Comparison of ENCODE assay signal across 10 cellular contexts in genomic region chr10:30529373-30529998, GRCh38.
DNase-seq lines count a peak whose midpoint lies in the region; ATAC-seq, FAIRE-seq and TF ChIP-seq lines count a peak whose summit lies in the region.
"Had no signal": no experiment of that assay in that cellular context is flagged by ENCODE, and none has a peak within 500 bp of the region (broad histone marks: within the 10 kb centered on the region; RNA-seq: fewer than 3 reads in every experiment).

No MANE protein-coding gene starts in this region.

- H4K20me1 ChIP-seq in H1 (replicated peaks in 1 of 2; ENCODE audit: control insufficient read depth in 1 of 2, insufficient read depth in 2 of 2, low read length in 2 of 2) = no peaks in the 10 kb centered on the region

- H3K9me3 ChIP-seq in H1 (ENCODE audit: insufficient read depth in 2 of 2, low read depth in 1 of 2, low read length in 1 of 2) = no peaks in the 10 kb centered on the region

- no peak overlapping the region for H2AK5ac ChIP-seq in H1 (ENCODE audit: low read depth, low read length)

- DNase-seq in NK-92 treated with Interleukin-12 subunit alpha and Interleukin-12 subunit beta, amount 100 ng/mL, for 24 hours (lab: John Stamatoyannopoulos, UW) = peak; percentile 80
- DNase-seq in NK-92 (lab: John Stamatoyannopoulos, UW; ENCODE audit: unreplicated experiment) (no peak), H1 (ENCODE audit: low read depth in 1 of 2, low spot score in 2 of 2) (no peak), foreskin fibroblast (no peak), NCI-H2107 treated with DMSO at 0.1 percent for 48 hours (lab: John Stamatoyannopoulos, UW; ENCODE audit: unreplicated experiment) (no peak)
- DNase-seq in activated CD4-positive, alpha-beta T cell treated with anti-CD3 and anti-CD28 coated beads for 48 hours = peak; percentile 83
- DNase-seq in stimulated activated CD4-positive, alpha-beta T cell treated with anti-CD3 and anti-CD28 coated beads, Interleukin-12 subunit alpha, Interleukin-12 subunit beta, amount 100 ng/mL, for 4 hours = peak; percentile 52

- no peak overlapping the region for H2AFZ ChIP-seq in H1 (ENCODE audit: low read length)

- peak; percentile 64 for ATAC-seq in HG03520 (IDR thresholded peaks at IDR 0.05; ENCODE audit: unreplicated experiment)

- no peak overlapping the region for H2BK5ac ChIP-seq in H1 (ENCODE audit: low read depth, low read length)

- 87% methylated on average over 28 of the region's 28 CpGs; no CpG with 5 or more reads in 1 of the 2 experiments for WGBS in H1 (ENCODE audit: extremely low coverage in 1 of 2, insufficient coverage in 1 of 2, insufficient read length in 1 of 2, insufficient replicate concordance in 2 of 2, low coverage in 1 of 2, low lambda C conversion rate in 2 of 2, missing lambda C conversion rate in 1 of 2), 2 experiments

- no peak overlapping the region for H3K23ac ChIP-seq in H1 (ENCODE audit: insufficient read length)

- H3K27ac ChIP-seq in H1 (ENCODE audit: low read depth, low read length) = no peak overlapping the region
- H3K27ac ChIP-seq: 22Rv1 had no signal

- no peak for TF ChIP-seq EP300 in H1 (IDR thresholded peaks at IDR 0.05; ENCODE audit: borderline replicate concordance in 1 of 2, low read depth in 2 of 2, low read length in 2 of 2)

- POLR2A ChIA-PET in H1 (lab: Charles Lee; ENCODE audit: partially characterized antibody) = interaction anchor here (1.1 kb wide), 1 partner anchor 96 kb away, joined by 3 read pairs; no protein-coding TSS in a partner anchor

- H3K56ac ChIP-seq in H1 (replicated peaks; ENCODE audit: insufficient read length, low read depth, low read length) = no peak overlapping the region

- no peak for FAIRE-seq in H1 (lab: Jason Lieb, UNC)
- FAIRE-seq: bronchial epithelial cell had no signal

- H3K4me2 ChIP-seq in H1 (ENCODE audit: insufficient read depth in 1 of 2, low read depth in 2 of 2, low read length in 2 of 2) = no peak overlapping the region

- TF ChIP-seq RAD21 in H1 (IDR thresholded peaks at IDR 0.05 in 1 of 2, conservative IDR thresholded peaks at IDR 0.05 in 1 of 2; ENCODE audit: low read depth in 2 of 2, low read length in 2 of 2) = no peak

- H2BK15ac ChIP-seq in H1 (ENCODE audit: low read length) = 0 out of 2 replicates have a peak overlapping the region, but pooled peaks have one; percentile 18

- H2BK120ac ChIP-seq in H1 (replicated peaks; ENCODE audit: low read depth, low read length) = no peak overlapping the region

- no peaks in the 10 kb centered on the region for H3K79me1 ChIP-seq in H1 (ENCODE audit: low read depth, low read length)

- no peak overlapping the region for H4K91ac ChIP-seq in H1 (replicated peaks; ENCODE audit: insufficient read length, low read length)

- no peak overlapping the region for H2BK20ac ChIP-seq in H1 (ENCODE audit: low read length)

- CTCF ChIA-PET in H1 (lab: Charles Lee; ENCODE audit: partially characterized antibody) = interaction anchor here (1.5 to 3.6 kb wide), 4 partner anchors 52 to 145 kb away, joined by 4 to 10 read pairs (median 6); no protein-coding TSS in a partner anchor

- H3K4me3 ChIP-seq in H1 (ENCODE audit: extremely low read depth in 1 of 4, insufficient read depth in 2 of 4, low read depth in 3 of 4, low read length in 4 of 4) = no peak overlapping the region
- H3K4me3 ChIP-seq in foreskin fibroblast (ENCODE audit: low read depth in 1 of 2, low read length in 2 of 2) = no peak overlapping the region

- H3K36me3 ChIP-seq in H1 (ENCODE audit: control insufficient read depth in 2 of 4, insufficient read depth in 4 of 4, low read length in 3 of 4) = no peaks in the 10 kb centered on the region

- TF ChIP-seq POLR2A in H1 (IDR thresholded peaks at IDR 0.05; ENCODE audit: control extremely low read depth in 1 of 2, low read depth in 2 of 2, low read length in 2 of 2) = no peak

- H4K8ac ChIP-seq in H1 (ENCODE audit: extremely low read depth, insufficient read depth, low read length) = no peak overlapping the region

- TF ChIP-seq CTCF in H1 (IDR thresholded peaks at IDR 0.05; ENCODE audit: control extremely low read depth in 1 of 3, insufficient read depth in 1 of 3, low read depth in 1 of 3, low read length in 3 of 3) = no peak
- no peak for TF ChIP-seq CTCF in foreskin fibroblast (IDR thresholded peaks at IDR 0.05; ENCODE audit: low read depth, low read length)

- H2BK12ac ChIP-seq in H1 (ENCODE audit: low read depth, low read length) = 0 out of 2 replicates have a peak overlapping the region, but pooled peaks have one; percentile 29

- no peak overlapping the region for H4K5ac ChIP-seq in H1 (ENCODE audit: insufficient read length, low read depth, low read length)

- H3K23me2 ChIP-seq in H1 (ENCODE audit: low read depth, low read length) = no peaks in the 10 kb centered on the region

- no peak overlapping the region for H3K14ac ChIP-seq in H1 (ENCODE audit: insufficient read length)

- no peaks in the 10 kb centered on the region for H3K79me2 ChIP-seq in H1 (ENCODE audit: control insufficient read depth in 1 of 2, insufficient read depth in 2 of 2, low read length in 2 of 2)

- no peak overlapping the region for H3K9ac ChIP-seq in H1 (replicated peaks in 1 of 4; ENCODE audit: extremely low read depth in 1 of 4, low read depth in 3 of 4, low read length in 3 of 4)

- no peak overlapping the region for H3K4ac ChIP-seq in H1 (replicated peaks; ENCODE audit: insufficient read length, low read depth, low read length)

- no peaks in the 10 kb centered on the region for H3K27me3 ChIP-seq in H1 (replicated peaks in 1 of 4; ENCODE audit: control insufficient read depth in 3 of 4, extremely low read depth in 1 of 4, insufficient read depth in 3 of 4, low read length in 3 of 4)

- peak overlapping the region; percentile 11; the same call in 1 of the 2 replicates for H3K18ac ChIP-seq in H1 (ENCODE audit: extremely low read depth, low read length)

- peaks cover 0 to 9% (median 2%) of the 10 kb centered on the region in 4 experiments; a peak in 5 of 7 replicates for H3K4me1 ChIP-seq in H1 (replicated peaks in 1 of 4; ENCODE audit: control insufficient read depth in 3 of 4, insufficient read depth in 4 of 4, low read length in 3 of 4)

TF ChIP-seq in H1, 55 proteins besides CTCF, POLR2A, EP300 and RAD21:
- TF ChIP-seq POLR2AphosphoS5 (IDR thresholded peaks at IDR 0.05; ENCODE audit: low read depth, low read length) = no peak
- no peak for TF ChIP-seq CEBPB (IDR thresholded peaks at IDR 0.05; ENCODE audit: low read depth, low read length)
- no peak for TF ChIP-seq ASH2L (IDR thresholded peaks at IDR 0.05; ENCODE audit: low read length)
- no peak for TF ChIP-seq POU5F1 (IDR thresholded peaks at IDR 0.05; ENCODE audit: low read depth, low read length)
- TF ChIP-seq SP4 (IDR thresholded peaks at IDR 0.05; ENCODE audit: low read length) = no peak
- no peak for TF ChIP-seq EZH2 (IDR thresholded peaks at IDR 0.05; ENCODE audit: low read depth, low read length, severe bottlenecking)
- TF ChIP-seq RNF2 (IDR thresholded peaks at IDR 0.05; ENCODE audit: borderline replicate concordance, low read depth, low read length, missing control alignments, poor library complexity, severe bottlenecking) = no peak
- TF ChIP-seq ZNF274 (IDR thresholded peaks at IDR 0.05; ENCODE audit: borderline replicate concordance, extremely low read depth, low read length) = no peak
- no peak for TF ChIP-seq TAF7 (optimal IDR thresholded peaks at IDR 0.05; ENCODE audit: borderline replicate concordance, low read depth, low read length)
- no peak for TF ChIP-seq BACH1 (IDR thresholded peaks at IDR 0.05; ENCODE audit: low read length)
- no peak for TF ChIP-seq MAFK (IDR thresholded peaks at IDR 0.05; ENCODE audit: low read depth, low read length)
- no peak for TF ChIP-seq EGR1 (IDR thresholded peaks at IDR 0.05; ENCODE audit: borderline replicate concordance, low read depth, low read length)
- no peak for TF ChIP-seq PHF8 (conservative IDR thresholded peaks at IDR 0.05; ENCODE audit: low read depth, low read length)
- TF ChIP-seq KDM4A (IDR thresholded peaks at IDR 0.05; ENCODE audit: low read depth, low read length, severe bottlenecking) = no peak
- no peak for TF ChIP-seq MAX (IDR thresholded peaks at IDR 0.05)
- TF ChIP-seq BCL11A (IDR thresholded peaks at IDR 0.05; ENCODE audit: low read depth in 2 of 2, low read length in 2 of 2) = no peak

Comparison
In these comparisons a context has a peak if more than half of its experiments do, and no peak if none do; other contexts are left out.
1. DNase-seq: peak in NK-92 treated with Interleukin-12 subunit alpha and Interleukin-12 subunit beta, amount 100 ng/mL, for 24 hours (single experiment), activated CD4-positive, alpha-beta T cell treated with anti-CD3 and anti-CD28 coated beads for 48 hours (single experiment) and stimulated activated CD4-positive, alpha-beta T cell treated with anti-CD3 and anti-CD28 coated beads, Interleukin-12 subunit alpha, Interleukin-12 subunit beta, amount 100 ng/mL, for 4 hours (single experiment); none in NK-92 (single experiment), H1 (0 of 2), foreskin fibroblast (0 of 2) and NCI-H2107 treated with DMSO at 0.1 percent for 48 hours (single experiment).